1 cellular context compared by ENCODE assay signal in genomic region chr2:75710577-75711253, GRCh38.
A peak's percentile ranks its signal among the peaks of the same experiment; 100 is the strongest.
TF ChIP-seq lines count a peak whose summit lies in the region.

Gene GCFC2, minus strand, starts transcription at chr2:75710915. Its CDS starts 60 bp downstream, at chr2:75710855.

TF ChIP-seq in HepG2, 621 proteins besides CTCF, POLR2A, EP300 and RAD21 (continued from another document and continues in another):
- TF ChIP-seq ZFX (CRISPR knock-in tag; IDR thresholded peaks at IDR 0.05; ENCODE audit: low read depth) (peak; percentile 99), SETDB1 (CRISPR knock-in tag; IDR thresholded peaks at IDR 0.05; ENCODE audit: borderline replicate concordance) (peak; percentile 92), ZNF562 (CRISPR knock-in tag; IDR thresholded peaks at IDR 0.05; ENCODE audit: borderline replicate concordance) (peak; percentile 98), KAT8 (CRISPR knock-in tag; IDR thresholded peaks at IDR 0.05) (peak; percentile 94), NKX3-1 (CRISPR knock-in tag; IDR thresholded peaks at IDR 0.05) (peak; percentile 100), ZNF331 (CRISPR knock-in tag; IDR thresholded peaks at IDR 0.05) (peak; percentile 98; the same call in 1 of the 2 replicates), PRDM10 (CRISPR knock-in tag; IDR thresholded peaks at IDR 0.05; ENCODE audit: low read depth) (no peak), ZNF280B (CRISPR knock-in tag; IDR thresholded peaks at IDR 0.05; ENCODE audit: borderline replicate concordance) (peak; percentile 100), RARG (CRISPR knock-in tag; IDR thresholded peaks at IDR 0.05; ENCODE audit: low read depth) (peak; percentile 96), RARA (CRISPR knock-in tag; IDR thresholded peaks at IDR 0.05) (peak; percentile 75), ZNF34 (CRISPR knock-in tag; IDR thresholded peaks at IDR 0.05; ENCODE audit: borderline replicate concordance) (peak; percentile 99), ZC3H4 (CRISPR knock-in tag; IDR thresholded peaks at IDR 0.05; ENCODE audit: borderline replicate concordance) (0 out of 2 replicates have a peak, but pooled peaks have one; percentile 6), TBX3 (IDR thresholded peaks at IDR 0.05; ENCODE audit: borderline replicate concordance) (0 out of 2 replicates have a peak, but pooled peaks have one; percentile 35), ZNF569 (CRISPR knock-in tag; IDR thresholded peaks at IDR 0.05; ENCODE audit: borderline replicate concordance) (peak; percentile 98; the same call in 1 of the 2 replicates), ZNF451 (CRISPR knock-in tag; IDR thresholded peaks at IDR 0.05) (peak; percentile 99), RFXANK (CRISPR knock-in tag; IDR thresholded peaks at IDR 0.05) (peak; percentile 30; the same call in 1 of the 2 replicates), GLMP (CRISPR knock-in tag; IDR thresholded peaks at IDR 0.05; ENCODE audit: borderline replicate concordance) (peak; percentile 95), ZFY (CRISPR knock-in tag; IDR thresholded peaks at IDR 0.05) (peak; percentile 100), ZNF180 (CRISPR knock-in tag; IDR thresholded peaks at IDR 0.05; ENCODE audit: borderline replicate concordance, low read depth) (peak; percentile 97; the same call in 1 of the 2 replicates), ZNF558 (CRISPR knock-in tag; IDR thresholded peaks at IDR 0.05; ENCODE audit: borderline replicate concordance) (peak; percentile 100; the same call in 1 of the 2 replicates), ZNF552 (CRISPR knock-in tag; IDR thresholded peaks at IDR 0.05; ENCODE audit: borderline replicate concordance) (peak; percentile 100), ZNF607 (CRISPR knock-in tag; IDR thresholded peaks at IDR 0.05; ENCODE audit: borderline replicate concordance) (peak; percentile 100), SOX6 (IDR thresholded peaks at IDR 0.05) (no peak), SOX6 (CRISPR knock-in tag; IDR thresholded peaks at IDR 0.05) (peak; percentile 76), ZSCAN29 (CRISPR knock-in tag; conservative IDR thresholded peaks at IDR 0.05) (peak; percentile 94), REPIN1 (CRISPR knock-in tag; IDR thresholded peaks at IDR 0.05; ENCODE audit: borderline replicate concordance, low read depth) (peak; percentile 99), SNRNP70 (IDR thresholded peaks at IDR 0.05; ENCODE audit: low read depth, low read length) (no peak), HNF1B (CRISPR knock-in tag; IDR thresholded peaks at IDR 0.05) (peak; percentile 88), ATF2 (CRISPR knock-in tag; IDR thresholded peaks at IDR 0.05) (peak; percentile 85), ZNF20 (CRISPR knock-in tag; IDR thresholded peaks at IDR 0.05) (no peak; the same call in none of the 2 replicates), ZNF143 (CRISPR knock-in tag; IDR thresholded peaks at IDR 0.05) (peak; percentile 78), THAP8 (CRISPR knock-in tag; IDR thresholded peaks at IDR 0.05; ENCODE audit: borderline replicate concordance) (peak; percentile 99), ZBTB40 (IDR thresholded peaks at IDR 0.05) (no peak), ZBTB40 (CRISPR knock-in tag; IDR thresholded peaks at IDR 0.05) (peak; percentile 98), SP5 (CRISPR knock-in tag; IDR thresholded peaks at IDR 0.05; ENCODE audit: borderline replicate concordance, low read depth) (peak; percentile 42), ZNF207 (IDR thresholded peaks at IDR 0.05; ENCODE audit: borderline replicate concordance) (no peak), ZNF800 (CRISPR knock-in tag; IDR thresholded peaks at IDR 0.05) (peak; percentile 99), TGIF2 (CRISPR knock-in tag; IDR thresholded peaks at IDR 0.05) (peak; percentile 91)
